Comparison of ENCODE assay signal across 12 cellular contexts in the genomic region with DNA sequence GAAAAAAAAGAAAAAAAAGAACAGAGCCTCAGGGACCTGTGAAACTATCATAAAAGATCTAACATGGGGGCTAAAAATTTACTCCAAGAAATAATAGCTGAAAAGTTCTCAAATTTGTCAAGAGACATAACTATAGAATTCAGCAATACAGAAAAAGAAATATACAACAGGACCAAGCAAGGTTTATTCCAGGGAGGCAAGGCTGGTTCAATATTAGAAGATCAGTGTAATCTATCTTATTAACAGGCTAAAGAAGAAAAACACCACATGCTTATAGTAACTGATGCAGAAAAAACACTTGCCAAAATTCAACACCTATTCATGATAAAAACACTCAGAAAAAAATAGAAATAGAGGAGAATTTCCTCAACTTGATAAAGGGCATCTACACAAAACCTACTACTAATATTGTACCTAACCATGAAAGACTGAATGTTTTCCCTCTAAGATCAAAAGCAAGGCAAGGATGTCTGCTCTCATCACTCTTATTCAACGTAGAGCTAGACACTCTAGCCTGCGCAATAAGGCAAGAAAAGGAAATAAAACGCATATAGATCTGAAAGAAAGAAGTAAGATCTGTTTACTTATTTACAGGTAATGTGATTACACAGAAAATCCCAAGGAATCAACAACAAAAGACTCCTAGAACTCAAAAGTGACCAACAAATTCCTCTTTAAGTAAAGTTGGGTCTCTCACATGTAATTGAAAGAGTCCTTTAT. TPM values are rescaled to one million over a fixed set of nuclear protein-coding genes. Genes with fewer than 3 reads are reported as not detected.
DNase-seq lines count a peak whose midpoint lies in the region; ATAC-seq and TF ChIP-seq lines count a peak whose summit lies in the region.
"Had no signal": no experiment of that assay in that cellular context is flagged by ENCODE, and none has a peak within 500 bp of the region (broad histone marks: within the 10 kb centered on the region; RNA-seq: fewer than 3 reads in every experiment).

No MANE protein-coding gene starts in this region.

- H4K91ac ChIP-seq in mesenchymal stem cell (ENCODE audit: low read length): no peak overlapping the region

- H3K27me3 Mint-ChIP-seq in activated naive CD4-positive, alpha-beta T cell treated with anti-CD3 and anti-CD28 coated beads, Interleukin-2, amount 50 U/mL, for 24 hours: no peaks in the 10 kb centered on the region
- H3K27me3 Mint-ChIP-seq in activated T-helper 1 cell treated with anti-CD3 and anti-CD28 coated beads, Interleukin-12 subunit alpha, Interleukin-12 subunit beta, Interleukin-2, Interleukin-4 antibody, amounts not matched to agents 30 ng/mL and 10 ng/mL and 1 ng/mL, durations not matched to agents 14 hours and 24 hours and 36 hours (ENCODE audit: insufficient read depth): peaks cover 3% of the 10 kb centered on the region

- H3K9me3 ChIP-seq in mesenchymal stem cell (ENCODE audit: control insufficient read depth, low read length): no peaks in the 10 kb centered on the region
- no peaks in the 10 kb centered on the region for H3K9me3 ChIP-seq in upper lobe of left lung
- H3K9me3 ChIP-seq in gastrocnemius medialis: no peaks in the 10 kb centered on the region

- H3K27ac ChIP-seq in mesenchymal stem cell (ENCODE audit: low read length, poor library complexity, severe bottlenecking) (peak overlapping the region; percentile 99), upper lobe of left lung (peak overlapping the region in 3 of 4 donors; percentile 62 to 82 (median 73)), gastrocnemius medialis (no peak overlapping the region)

- DNase-seq in activated naive CD4-positive, alpha-beta T cell treated with anti-CD3 and anti-CD28 coated beads, Interleukin-2, amount 50 U/mL, for 16 hours: no peak
- no peak for DNase-seq in activated T-helper 1 cell treated with anti-CD3 and anti-CD28 coated beads, Interleukin-12 subunit alpha, Interleukin-12 subunit beta, Interleukin-2, Interleukin-4 antibody, amounts not matched to agents 30 ng/mL and 10 ng/mL and 1 ng/mL, durations not matched to agents 14 hours and 24 hours and 36 hours (ENCODE audit: low spot score)
- no peak for DNase-seq in mesenchymal stem cell
- no peak for DNase-seq in upper lobe of left lung
- DNase-seq in mucosa of gallbladder (ENCODE audit: low spot score): no peak
- no peak for DNase-seq in NCI-H1417 (lab: John Stamatoyannopoulos, UW)
- no peak for DNase-seq in gastrocnemius medialis
- DNase-seq: NCI-H187 treated with DMSO at 0.1 percent for 48 hours, NCI-H774, Right ventricle myocardium superior had no signal

- peaks cover 6% of the 10 kb centered on the region for H3K4me1 ChIP-seq in mesenchymal stem cell (ENCODE audit: control insufficient read depth, insufficient read depth, low read depth, low read length)
- peaks cover 0 to 7% (median 3%) of the 10 kb centered on the region in 4 donors for H3K4me1 ChIP-seq in upper lobe of left lung
- no peaks in the 10 kb centered on the region for H3K4me1 ChIP-seq in gastrocnemius medialis

- TF ChIP-seq POLR2A in upper lobe of left lung (IDR thresholded peaks at IDR 0.05): no peak
- no peak for TF ChIP-seq POLR2A in gastrocnemius medialis (IDR thresholded peaks at IDR 0.05)

- no CpG with 5 or more reads among the region's 3 CpGs for WGBS in mesenchymal stem cell
- WGBS in upper lobe of left lung, 2 donors: 92 to 93% methylated on average over 3 of the region's 3 CpGs

- in situ Hi-C loops in gastrocnemius medialis (cut with MboI; ENCODE audit: low sequenced_read_pairs in 4 of 4): no loop called here

- intact Hi-C loops in activated T-helper 1 cell treated with anti-CD3 and anti-CD28 coated beads, Interleukin-12 subunit alpha, Interleukin-12 subunit beta, Interleukin-2, Interleukin-4 antibody, amounts not matched to agents 30 ng/mL and 10 ng/mL and 1 ng/mL, durations not matched to agents 14 hours and 24 hours and 36 hours (cut with micrococcal nuclease): loop anchor here (1.0 kb wide), 1 partner anchor 21 kb away; a partner anchor contains a TSS
- intact Hi-C loops in gastrocnemius medialis (cut with DNase I; ENCODE audit: low total_unique reads): no loop called here

- H3K18ac ChIP-seq in mesenchymal stem cell (ENCODE audit: low read depth in 1 of 2, low read length in 2 of 2): no peak overlapping the region

- H3K79me1 ChIP-seq in mesenchymal stem cell (replicated peaks; ENCODE audit: low read length, poor library complexity, severe bottlenecking): no peaks in the 10 kb centered on the region

- H3K27me3 ChIP-seq in mesenchymal stem cell (ENCODE audit: control insufficient read depth in 1 of 2, insufficient read depth in 1 of 2, low read length in 2 of 2) (no peaks in the 10 kb centered on the region), upper lobe of left lung (no peaks in the 10 kb centered on the region), gastrocnemius medialis (no peaks in the 10 kb centered on the region)

- no peak overlapping the region for H3K14ac ChIP-seq in mesenchymal stem cell (ENCODE audit: low read length in 2 of 2)

- no peak overlapping the region for H3K23ac ChIP-seq in mesenchymal stem cell (ENCODE audit: low read length in 2 of 2)

- no peak overlapping the region for H2AFZ ChIP-seq in mesenchymal stem cell (ENCODE audit: low read depth, low read length)

- H3K4me1 Mint-ChIP-seq in activated naive CD4-positive, alpha-beta T cell treated with anti-CD3 and anti-CD28 coated beads, Interleukin-2, amount 50 U/mL, for 24 hours: peaks cover 38% of the 10 kb centered on the region
- H3K4me1 Mint-ChIP-seq in activated T-helper 1 cell treated with anti-CD3 and anti-CD28 coated beads, Interleukin-12 subunit alpha, Interleukin-12 subunit beta, Interleukin-2, Interleukin-4 antibody, amounts not matched to agents 30 ng/mL and 10 ng/mL and 1 ng/mL, durations not matched to agents 14 hours and 24 hours and 36 hours (ENCODE audit: low read depth): peaks cover 16% of the 10 kb centered on the region

- ATAC-seq in upper lobe of left lung (ENCODE audit: low FRiP score in 2 of 2) (no peak), gastrocnemius medialis (no peak)

- H3K4me3 Mint-ChIP-seq in activated naive CD4-positive, alpha-beta T cell treated with anti-CD3 and anti-CD28 coated beads, Interleukin-2, amount 50 U/mL, for 24 hours: peak overlapping the region; percentile 96
- H3K4me3 Mint-ChIP-seq in activated T-helper 1 cell treated with anti-CD3 and anti-CD28 coated beads, Interleukin-12 subunit alpha, Interleukin-12 subunit beta, Interleukin-2, Interleukin-4 antibody, amounts not matched to agents 30 ng/mL and 10 ng/mL and 1 ng/mL, durations not matched to agents 14 hours and 24 hours and 36 hours: peak overlapping the region; percentile 84

- H2BK15ac ChIP-seq in mesenchymal stem cell (ENCODE audit: low read depth, poor library complexity, severe bottlenecking): no peak overlapping the region

- peaks cover 16% of the 10 kb centered on the region for H3K36me3 Mint-ChIP-seq in activated naive CD4-positive, alpha-beta T cell treated with anti-CD3 and anti-CD28 coated beads, Interleukin-2, amount 50 U/mL, for 24 hours
- H3K36me3 Mint-ChIP-seq in activated T-helper 1 cell treated with anti-CD3 and anti-CD28 coated beads, Interleukin-12 subunit alpha, Interleukin-12 subunit beta, Interleukin-2, Interleukin-4 antibody, amounts not matched to agents 30 ng/mL and 10 ng/mL and 1 ng/mL, durations not matched to agents 14 hours and 24 hours and 36 hours (ENCODE audit: low read depth): peaks cover 6% of the 10 kb centered on the region

- H3K4me3 ChIP-seq in mesenchymal stem cell (ENCODE audit: insufficient read depth in 1 of 2, low read depth in 1 of 2, low read length in 2 of 2) (no peak overlapping the region), upper lobe of left lung (no peak overlapping the region), gastrocnemius medialis (no peak overlapping the region)

- TF ChIP-seq CTCF in upper lobe of left lung (IDR thresholded peaks at IDR 0.05): no peak
- no peak for TF ChIP-seq CTCF in gastrocnemius medialis (IDR thresholded peaks at IDR 0.05 in 4 of 5, conservative IDR thresholded peaks at IDR 0.05 in 1 of 5)

- H3K36me3 ChIP-seq in mesenchymal stem cell (ENCODE audit: control insufficient read depth in 1 of 2, insufficient read depth in 2 of 2, low read depth in 1 of 2, low read length in 2 of 2) (no peaks in the 10 kb centered on the region), upper lobe of left lung (no peaks in the 10 kb centered on the region), gastrocnemius medialis (no peaks in the 10 kb centered on the region)

- H4K8ac ChIP-seq in mesenchymal stem cell (ENCODE audit: low read length): no peak overlapping the region

- no peak for TF ChIP-seq EP300 in upper lobe of left lung (IDR thresholded peaks at IDR 0.05)

- H3K4ac ChIP-seq in mesenchymal stem cell (ENCODE audit: low read depth in 1 of 2, low read length in 2 of 2): no peak overlapping the region

- no peak overlapping the region for H2BK5ac ChIP-seq in mesenchymal stem cell (ENCODE audit: low read depth, low read length, poor library complexity, severe bottlenecking)

- H2BK120ac ChIP-seq in mesenchymal stem cell (ENCODE audit: low read depth, low read length): no peak overlapping the region

- no peak overlapping the region for H3K4me2 ChIP-seq in mesenchymal stem cell (ENCODE audit: low read length, poor library complexity, severe bottlenecking)

- H2AK5ac ChIP-seq in mesenchymal stem cell (ENCODE audit: low read length, severe bottlenecking): no peak overlapping the region

- H3K9me3 Mint-ChIP-seq in activated naive CD4-positive, alpha-beta T cell treated with anti-CD3 and anti-CD28 coated beads, Interleukin-2, amount 50 U/mL, for 24 hours: no peaks in the 10 kb centered on the region
- peaks cover 26% of the 10 kb centered on the region for H3K9me3 Mint-ChIP-seq in activated T-helper 1 cell treated with anti-CD3 and anti-CD28 coated beads, Interleukin-12 subunit alpha, Interleukin-12 subunit beta, Interleukin-2, Interleukin-4 antibody, amounts not matched to agents 30 ng/mL and 10 ng/mL and 1 ng/mL, durations not matched to agents 14 hours and 24 hours and 36 hours

- peak overlapping the region; percentile 98 for H3K27ac Mint-ChIP-seq in activated naive CD4-positive, alpha-beta T cell treated with anti-CD3 and anti-CD28 coated beads, Interleukin-2, amount 50 U/mL, for 24 hours
- H3K27ac Mint-ChIP-seq in activated T-helper 1 cell treated with anti-CD3 and anti-CD28 coated beads, Interleukin-12 subunit alpha, Interleukin-12 subunit beta, Interleukin-2, Interleukin-4 antibody, amounts not matched to agents 30 ng/mL and 10 ng/mL and 1 ng/mL, durations not matched to agents 14 hours and 24 hours and 36 hours: no peak overlapping the region

- H2BK12ac ChIP-seq in mesenchymal stem cell (ENCODE audit: low read length in 2 of 2): no peak overlapping the region

- no peak overlapping the region for H3K9ac ChIP-seq in mesenchymal stem cell (ENCODE audit: low read length)

RNA-seq across cellular contexts. Expression of a gene that starts 1.2 kb away (rescaled TPM):
- 1.9 and 2.9 TPM in 2 replicates for total RNA-seq in activated T-helper 1 cell treated with anti-CD3 and anti-CD28 coated beads, Interleukin-12 subunit alpha, Interleukin-12 subunit beta, Interleukin-2, Interleukin-4 antibody, amounts not matched to agents 30 ng/mL and 10 ng/mL and 1 ng/mL, durations not matched to agents 14 hours and 24 hours and 36 hours
- 0.25 TPM for polyA plus RNA-seq in mesenchymal stem cell (2013, experiment 1 of 2)
- polyA plus RNA-seq in mesenchymal stem cell (2013, experiment 2 of 2): 0.15 TPM
- total RNA-seq in upper lobe of left lung (10 to 100 TPM in 5 of 6 donors, 1 to 10 TPM in 1; 8.5 to 28.6 (median 15.9) TPM), mucosa of gallbladder (11.0 TPM), gastrocnemius medialis (under 1 TPM in 2 of 4 donors, not detected in 2; 0.20 to 0.49 TPM)
- total RNA-seq: myocyte had no signal

RNA-seq across cellular contexts. Expression of a gene that starts 20.9 kb away (rescaled TPM):
- 42.4 and 43.3 TPM in 2 replicates for total RNA-seq in activated T-helper 1 cell treated with anti-CD3 and anti-CD28 coated beads, Interleukin-12 subunit alpha, Interleukin-12 subunit beta, Interleukin-2, Interleukin-4 antibody, amounts not matched to agents 30 ng/mL and 10 ng/mL and 1 ng/mL, durations not matched to agents 14 hours and 24 hours and 36 hours
- 18.4 TPM for polyA plus RNA-seq in mesenchymal stem cell (2013, experiment 1 of 2)
- 19.5 TPM for polyA plus RNA-seq in mesenchymal stem cell (2013, experiment 2 of 2)
- total RNA-seq in upper lobe of left lung (10 to 100 TPM; 34.1 to 62.0 (median 41.2) TPM), mucosa of gallbladder (40.7 TPM), gastrocnemius medialis (10 to 100 TPM; 42.0 to 61.7 (median 53.8) TPM)

RNA-seq across cellular contexts. Expression of a gene that starts 43.7 kb away (rescaled TPM):
- total RNA-seq in activated T-helper 1 cell treated with anti-CD3 and anti-CD28 coated beads, Interleukin-12 subunit alpha, Interleukin-12 subunit beta, Interleukin-2, Interleukin-4 antibody, amounts not matched to agents 30 ng/mL and 10 ng/mL and 1 ng/mL, durations not matched to agents 14 hours and 24 hours and 36 hours: 13.9 and 14.2 TPM in 2 replicates
- 5.4 TPM for polyA plus RNA-seq in mesenchymal stem cell (2013, experiment 1 of 2)
- polyA plus RNA-seq in mesenchymal stem cell (2013, experiment 2 of 2): 5.5 TPM
- total RNA-seq in upper lobe of left lung (10 to 100 TPM in 4 of 6 donors, 1 to 10 TPM in 2; 7.3 to 13.8 (median 11.6) TPM), mucosa of gallbladder (18.6 TPM), gastrocnemius medialis (10 to 100 TPM in 2 of 4 donors, 1 to 10 TPM in 2; 3.0 to 30.5 (median 9.8) TPM)

RNA-seq across cellular contexts. Expression of a gene that starts 43.8 kb away (rescaled TPM):
- 7.7 and 8.3 TPM in 2 replicates for total RNA-seq in activated T-helper 1 cell treated with anti-CD3 and anti-CD28 coated beads, Interleukin-12 subunit alpha, Interleukin-12 subunit beta, Interleukin-2, Interleukin-4 antibody, amounts not matched to agents 30 ng/mL and 10 ng/mL and 1 ng/mL, durations not matched to agents 14 hours and 24 hours and 36 hours
- 0.88 TPM for polyA plus RNA-seq in mesenchymal stem cell (2013, experiment 1 of 2)
- polyA plus RNA-seq in mesenchymal stem cell (2013, experiment 2 of 2): 1.2 TPM
- total RNA-seq in upper lobe of left lung: 10 to 100 TPM in 1 of 6 donors, 1 to 10 TPM in 5; 2.1 to 12.7 (median 3.0) TPM
- 2.2 TPM for total RNA-seq in mucosa of gallbladder
- 1 to 10 TPM in 2 of 4 donors, under 1 TPM in 2; 0.52 to 3.1 (median 1.6) TPM for total RNA-seq in gastrocnemius medialis

Comparison
In these comparisons a context has a peak if more than half of its experiments do, and no peak if none do; other contexts are left out.
1. H3K27ac ChIP-seq: peak in mesenchymal stem cell (single experiment) and upper lobe of left lung (3 of 4); none in gastrocnemius medialis (0 of 4).